Comparison of ENCODE assay signal across 27 cellular contexts in the genomic region with DNA sequence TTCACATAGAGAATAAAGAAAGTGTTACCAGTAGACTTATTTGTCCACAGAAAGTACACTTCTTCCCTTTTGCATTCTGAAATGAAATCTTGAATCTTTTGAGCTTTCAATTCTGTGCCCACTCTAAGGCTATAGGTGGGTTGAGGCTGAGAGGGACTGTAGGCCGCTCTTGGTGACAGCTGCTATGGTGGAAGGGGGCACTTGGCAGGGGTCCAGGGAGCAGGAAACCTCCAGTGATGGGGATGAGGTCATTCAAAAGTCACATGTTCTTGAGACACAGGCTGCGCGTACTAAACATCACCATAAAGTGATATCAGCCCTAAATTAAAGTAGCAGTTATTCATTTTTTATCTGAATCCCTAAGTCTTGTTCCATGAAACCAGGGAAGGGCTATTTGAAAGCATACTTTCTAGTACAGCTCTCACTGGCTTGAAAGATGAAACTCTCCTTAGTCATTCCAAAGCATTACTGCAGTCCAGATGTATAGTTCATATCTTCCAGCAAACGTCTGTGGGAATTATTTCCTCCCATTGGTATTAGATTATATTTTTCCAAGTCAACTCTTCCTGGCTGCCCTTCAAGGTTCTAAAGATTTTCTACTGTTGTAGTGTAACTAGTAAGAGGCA.
A peak's percentile ranks its signal among the peaks of the same experiment; 100 is the strongest.
DNase-seq lines count a peak whose midpoint lies in the region; ATAC-seq and TF ChIP-seq lines count a peak whose summit lies in the region.
"Had no signal": no experiment of that assay in that cellular context is flagged by ENCODE, and none has a peak within 500 bp of the region (broad histone marks: within the 10 kb centered on the region; RNA-seq: fewer than 3 reads in every experiment).

No MANE protein-coding gene starts in this region.

- H3K9me3 ChIP-seq in mammary epithelial cell (replicated peaks; ENCODE audit: insufficient read depth, low read length) (no peaks in the 10 kb centered on the region), neural progenitor cell (ENCODE audit: low read depth) (no peaks in the 10 kb centered on the region)
- H3K9me3 ChIP-seq: A549, HAP-1, Peyer's patch had no signal

- dilution Hi-C loops in mammary epithelial cell (cut with HindIII; ENCODE audit: low sequenced_read_pairs) = no loop called here

- no peaks in the 10 kb centered on the region for H3K79me2 ChIP-seq in mammary epithelial cell (ENCODE audit: insufficient read depth, low read length)
- H3K79me2 ChIP-seq in neural progenitor cell (ENCODE audit: low read depth) = no peaks in the 10 kb centered on the region

- no peaks in the 10 kb centered on the region for H4K20me1 ChIP-seq in mammary epithelial cell (ENCODE audit: insufficient read depth, low read length)
- no peaks in the 10 kb centered on the region for H4K20me1 ChIP-seq in neural progenitor cell (ENCODE audit: low read depth)

- DNase-seq in MCF 10A (ENCODE audit: unreplicated experiment) = peak; percentile 21
- DNase-seq in mammary epithelial cell = no peak
- DNase-seq in RPMI7951 (ENCODE audit: low read depth) = peak; percentile 2
- peak; percentile 94 for DNase-seq in fibroblast of peridontal ligament (ENCODE audit: extremely low read depth)
- peak; percentile 65 for DNase-seq in stromal cell of bone marrow (ENCODE audit: low read depth)
- no peak for DNase-seq in neural progenitor cell (ENCODE audit: low spot score)
- DNase-seq: activated naive CD8-positive, alpha-beta T cell treated with anti-CD3 and anti-CD28 coated beads, Interleukin-2, amount 10 ng/mL, durations not matched to agents 7 days and 5 days; CD8-positive, alpha-beta T cell; central memory CD4-positive, alpha-beta T cell; DMS79; effector memory CD4-positive, alpha-beta T cell; KG1; left cardiac atrium; midbrain; NCI-H1105; Peyer's patch; stimulated activated naive B cell treated with anti-CD40 and anti-IgM and Interleukin-4, amounts not matched to agents 10 μg/mL and 1 μg/mL and 100 μg/mL, for 72 hours; T-helper 9 cell had no signal

- H3K27me3 Mint-ChIP-seq in MCF 10A (ENCODE audit: insufficient read depth, unreplicated experiment) (no peaks in the 10 kb centered on the region), neural progenitor cell (ENCODE audit: insufficient read depth, low read depth) (peaks cover 3% of the 10 kb centered on the region)
- no peaks in the 10 kb centered on the region for H3K27me3 Mint-ChIP-seq in stimulated activated memory B cell treated with anti-CD40 and anti-IgM and Interleukin-4, amounts not matched to agents 10 μg/mL and 1 μg/mL and 100 μg/mL, for 72 hours

- H3K9me3 Mint-ChIP-seq in MCF 10A (ENCODE audit: unreplicated experiment) = no peaks in the 10 kb centered on the region
- no peaks in the 10 kb centered on the region for H3K9me3 Mint-ChIP-seq in neural progenitor cell
- peaks cover 3% of the 10 kb centered on the region for H3K9me3 Mint-ChIP-seq in stimulated activated memory B cell treated with anti-CD40 and anti-IgM and Interleukin-4, amounts not matched to agents 10 μg/mL and 1 μg/mL and 100 μg/mL, for 72 hours
- H3K9me3 Mint-ChIP-seq: CD8-positive, alpha-beta T cell; neural crest cell; type B pancreatic cell had no signal

- no peaks in the 10 kb centered on the region for H3K36me3 Mint-ChIP-seq in MCF 10A (ENCODE audit: insufficient read depth, unreplicated experiment)
- no peaks in the 10 kb centered on the region for H3K36me3 Mint-ChIP-seq in neural progenitor cell
- H3K36me3 Mint-ChIP-seq in stimulated activated memory B cell treated with anti-CD40 and anti-IgM and Interleukin-4, amounts not matched to agents 10 μg/mL and 1 μg/mL and 100 μg/mL, for 72 hours = no peaks in the 10 kb centered on the region
- H3K36me3 Mint-ChIP-seq: activated naive CD8-positive, alpha-beta T cell treated with anti-CD3 and anti-CD28 coated beads, Interleukin-2, amount 10 ng/mL, durations not matched to agents 7 days and 5 days; CD8-positive, alpha-beta T cell; stimulated activated naive B cell treated with anti-CD40 and anti-IgM and Interleukin-4, amounts not matched to agents 10 μg/mL and 1 μg/mL and 100 μg/mL, for 72 hours; type B pancreatic cell had no signal

- H3K4me1 ChIP-seq in mammary epithelial cell (ENCODE audit: insufficient read depth, low read length) = peaks cover 26% of the 10 kb centered on the region
- H3K4me1 ChIP-seq in neural progenitor cell = no peaks in the 10 kb centered on the region
- H3K4me1 ChIP-seq: A549, HAP-1, Peyer's patch had no signal

- H3K27ac ChIP-seq in mammary epithelial cell (ENCODE audit: insufficient read depth, low read depth, low read length) = no peak overlapping the region
- no peak overlapping the region for H3K27ac ChIP-seq in neural progenitor cell
- H3K27ac ChIP-seq: A549, foreskin keratinocyte, Peyer's patch had no signal

- POLR2A ChIA-PET in MCF 10A (lab: Yijun Ruan, JAX) = no interaction called here

- no peaks in the 10 kb centered on the region for H3F3A ChIP-seq in neural progenitor cell (ENCODE audit: low read depth)

- no peak overlapping the region for H3K4me3 Mint-ChIP-seq in MCF 10A (ENCODE audit: unreplicated experiment)
- H3K4me3 Mint-ChIP-seq in neural progenitor cell = no peak overlapping the region
- H3K4me3 Mint-ChIP-seq in stimulated activated memory B cell treated with anti-CD40 and anti-IgM and Interleukin-4, amounts not matched to agents 10 μg/mL and 1 μg/mL and 100 μg/mL, for 72 hours = no peak overlapping the region
- H3K4me3 Mint-ChIP-seq: activated naive CD8-positive, alpha-beta T cell treated with anti-CD3 and anti-CD28 coated beads, Interleukin-2, amount 10 ng/mL, durations not matched to agents 7 days and 5 days; CD8-positive, alpha-beta T cell; neural crest cell; stimulated activated naive B cell treated with anti-CD40 and anti-IgM and Interleukin-4, amounts not matched to agents 10 μg/mL and 1 μg/mL and 100 μg/mL, for 72 hours; type B pancreatic cell had no signal

- H3K27me3 ChIP-seq in mammary epithelial cell (ENCODE audit: insufficient read depth, low read length) (no peaks in the 10 kb centered on the region), neural progenitor cell (no peaks in the 10 kb centered on the region)
- H3K27me3 ChIP-seq: foreskin keratinocyte had no signal

- no peak overlapping the region for H3K9ac ChIP-seq in mammary epithelial cell (ENCODE audit: insufficient read depth, low read length)
- no peak overlapping the region for H3K9ac ChIP-seq in neural progenitor cell

- H2AFZ ChIP-seq in mammary epithelial cell (ENCODE audit: low read depth, low read length) (no peak overlapping the region), neural progenitor cell (replicated peaks) (no peak overlapping the region)

- intact Hi-C loops in MCF 10A (cut with micrococcal nuclease) (no loop called here), mammary epithelial cell (cut with micrococcal nuclease) (no loop called here)

- H3K27ac Mint-ChIP-seq in MCF 10A (ENCODE audit: low read depth, unreplicated experiment) (no peak overlapping the region), neural progenitor cell (no peak overlapping the region)
- H3K27ac Mint-ChIP-seq in stimulated activated memory B cell treated with anti-CD40 and anti-IgM and Interleukin-4, amounts not matched to agents 10 μg/mL and 1 μg/mL and 100 μg/mL, for 72 hours = no peak overlapping the region
- H3K27ac Mint-ChIP-seq: activated naive CD8-positive, alpha-beta T cell treated with anti-CD3 and anti-CD28 coated beads, Interleukin-2, amount 10 ng/mL, durations not matched to agents 7 days and 5 days; CD8-positive, alpha-beta T cell; stimulated activated naive B cell treated with anti-CD40 and anti-IgM and Interleukin-4, amounts not matched to agents 10 μg/mL and 1 μg/mL and 100 μg/mL, for 72 hours; type B pancreatic cell had no signal

- CTCF ChIA-PET in MCF 10A (lab: Yijun Ruan, JAX) (interaction anchor here (0.7 to 1.2 kb wide), 3 partner anchors 14 to 100 kb away, joined by 3 to 4 read pairs (median 3); no protein-coding TSS in a partner anchor), mammary epithelial cell (lab: Charles Lee; ENCODE audit: low non-redundant PET) (no interaction called here)

- in situ Hi-C loops in mammary epithelial cell (cut with MboI; ENCODE audit: low sequenced_read_pairs in 2 of 2) = no loop called here

- H3K4me1 Mint-ChIP-seq in MCF 10A (ENCODE audit: insufficient read depth, unreplicated experiment) (peaks cover 15% of the 10 kb centered on the region), neural progenitor cell (no peaks in the 10 kb centered on the region)
- no peaks in the 10 kb centered on the region for H3K4me1 Mint-ChIP-seq in stimulated activated memory B cell treated with anti-CD40 and anti-IgM and Interleukin-4, amounts not matched to agents 10 μg/mL and 1 μg/mL and 100 μg/mL, for 72 hours
- H3K4me1 Mint-ChIP-seq: activated naive CD8-positive, alpha-beta T cell treated with anti-CD3 and anti-CD28 coated beads, Interleukin-2, amount 10 ng/mL, durations not matched to agents 7 days and 5 days; neural crest cell; stimulated activated naive B cell treated with anti-CD40 and anti-IgM and Interleukin-4, amounts not matched to agents 10 μg/mL and 1 μg/mL and 100 μg/mL, for 72 hours had no signal

- TF ChIP-seq CTCF in MCF 10A (IDR thresholded peaks at IDR 0.05; ENCODE audit: unreplicated experiment) = no peak
- no peak for TF ChIP-seq CTCF in mammary epithelial cell (conservative IDR thresholded peaks at IDR 0.05 in 1 of 2, IDR thresholded peaks at IDR 0.05 in 1 of 2; ENCODE audit: extremely low read depth in 1 of 2, insufficient read depth in 1 of 2, low read depth in 1 of 2, low read length in 2 of 2)
- TF ChIP-seq CTCF in neural progenitor cell (IDR thresholded peaks at IDR 0.05) = no peak

- WGBS in mammary epithelial cell (ENCODE audit: low coverage, missing lambda C conversion rate) = 82% methylated on average over 4 of the region's 4 CpGs

- no peaks in the 10 kb centered on the region for H3K36me3 ChIP-seq in mammary epithelial cell (ENCODE audit: insufficient read depth, low read length)
- H3K36me3 ChIP-seq in neural progenitor cell = no peaks in the 10 kb centered on the region
- H3K36me3 ChIP-seq: HAP-1, Peyer's patch had no signal

- no peak overlapping the region for H3K4me3 ChIP-seq in mammary epithelial cell (replicated peaks in 1 of 3; ENCODE audit: insufficient read depth in 1 of 3, low read depth in 2 of 3, low read length in 3 of 3)
- H3K4me3 ChIP-seq in neural progenitor cell = no peak overlapping the region
- H3K4me3 ChIP-seq: A549, HAP-1, Peyer's patch had no signal

- BruUV-seq in MCF 10A (replicated peaks; lab: Mats Ljungman, UMichigan) (no TSS peak), mammary epithelial cell (replicated peaks; lab: Mats Ljungman, UMichigan) (no TSS peak)

- H3K4me2 ChIP-seq in mammary epithelial cell (ENCODE audit: insufficient read depth, low read depth, low read length) (no peak overlapping the region), neural progenitor cell (no peak overlapping the region)
- H3K4me2 ChIP-seq: A549 had no signal

- ATAC-seq in stimulated activated memory B cell treated with anti-CD40 and anti-IgM and Interleukin-4, amounts not matched to agents 10 μg/mL and 1 μg/mL and 100 μg/mL, for 72 hours = no peak
- no peak for ATAC-seq in GM21381 (IDR thresholded peaks at IDR 0.05; ENCODE audit: unreplicated experiment)
- ATAC-seq: A549; activated CD4-positive, CD25-positive, alpha-beta regulatory T cell treated with anti-CD3 and anti-CD28 coated beads, Interleukin-2, amount 50 U/mL, for 24 hours; CD8-positive, alpha-beta T cell; foreskin keratinocyte; left cardiac atrium; SK-N-SH treated with all-trans-retinoic acid at 6 μM for 48 hours; stimulated activated naive B cell treated with anti-CD40 and anti-IgM and Interleukin-4, amounts not matched to agents 10 μg/mL and 1 μg/mL and 100 μg/mL, for 72 hours had no signal

Comparison
In these comparisons a context has a peak if more than half of its experiments do, and no peak if none do; other contexts are left out.
1. DNase-seq: peak in MCF 10A (single experiment), RPMI7951 (single experiment), fibroblast of peridontal ligament (single experiment) and stromal cell of bone marrow (single experiment); none in mammary epithelial cell (single experiment) and neural progenitor cell (single experiment).